In genomic region chr9:6827370-6827949, GRCh38 we compare ENCODE assay signal across 8 cellular contexts.
A peak's percentile ranks its signal among the peaks of the same experiment; 100 is the strongest.
DNase-seq lines count a peak whose midpoint lies in the region; ATAC-seq, FAIRE-seq and TF ChIP-seq lines count a peak whose summit lies in the region.

No MANE protein-coding gene starts in this region.

- H3K36me3 ChIP-seq in DND-41 (ENCODE audit: insufficient read depth, low read length) = peaks cover 12% of the 10 kb centered on the region; the same call in 1 of the 2 replicates
- H3K36me3 ChIP-seq in Panc1 (ENCODE audit: control insufficient read depth, insufficient read depth, low read length) = no peaks in the 10 kb centered on the region
- peaks cover 28% of the 10 kb centered on the region for H3K36me3 ChIP-seq in lower lobe of right lung

- ATAC-seq in DND-41 (ENCODE audit: insufficient read depth, low read depth) (peak; percentile 84), Panc1 (peak; percentile 62; the same call in 1 of the 2 replicates), lower lobe of right lung (no peak), HG03135 (IDR thresholded peaks at IDR 0.05; ENCODE audit: unreplicated experiment) (no peak)

- in situ Hi-C loops in Panc1 (cut with HindIII; ENCODE audit: low pct_unique_long_range_greater_than_20kb, low sequenced_read_pairs) = no loop called here

- DNase-seq in DND-41 (peak; percentile 51), HuH-7.5 (ENCODE audit: low spot score) (peak; percentile 27), Panc1 (ENCODE audit: low read depth, low spot score) (no peak), cardiac fibroblast (ENCODE audit: low read depth in 2 of 2) (peak; percentile 64 to 66), lower lobe of right lung (no peak), occipital lobe (lab: John Stamatoyannopoulos, UW) (no peak)

- CTCF ChIA-PET in Panc1 (lab: Charles Lee) = interaction anchor here (0.8 kb wide), 1 partner anchor 109 kb away, joined by 3 read pairs; no protein-coding TSS in a partner anchor

- H3K4me3 ChIP-seq in DND-41 (ENCODE audit: low read depth in 1 of 2, low read length in 2 of 2) (no peak overlapping the region), Panc1 (ENCODE audit: low read depth in 2 of 2, low read length in 2 of 2) (no peak overlapping the region), cardiac fibroblast (replicated peaks in 1 of 2; ENCODE audit: low read depth in 2 of 2, low read length in 2 of 2) (no peak overlapping the region), lower lobe of right lung (no peak overlapping the region)

- no peak overlapping the region for H3K9ac ChIP-seq in DND-41 (ENCODE audit: low read depth, low read length)

- peak; percentile 90 for FAIRE-seq in A204.1 (lab: Jason Lieb, UNC)

- no peak overlapping the region for H3K4me2 ChIP-seq in DND-41 (ENCODE audit: insufficient read depth, low read length)

- H3K9me3 ChIP-seq in DND-41 (ENCODE audit: insufficient read depth, low read length, severe bottlenecking) = no peaks in the 10 kb centered on the region
- H3K9me3 ChIP-seq in Panc1 (ENCODE audit: control insufficient read depth, insufficient read depth, low read depth, low read length) = no peaks in the 10 kb centered on the region
- no peaks in the 10 kb centered on the region for H3K9me3 ChIP-seq in lower lobe of right lung

- BruUV-seq in Panc1 (replicated peaks; lab: Mats Ljungman, UMichigan) = no TSS peak

- TF ChIP-seq CTCF in DND-41 (IDR thresholded peaks at IDR 0.05; ENCODE audit: borderline replicate concordance, extremely low read depth, low read length, poor library complexity, severe bottlenecking) = peak; percentile 74
- peak; percentile 31; the same call in 1 of the 2 replicates for TF ChIP-seq CTCF in Panc1 (IDR thresholded peaks at IDR 0.05)
- peak; percentile 52 for TF ChIP-seq CTCF in cardiac fibroblast (IDR thresholded peaks at IDR 0.05; ENCODE audit: low read depth, low read length)
- peak; percentile 42 for TF ChIP-seq CTCF in lower lobe of right lung (IDR thresholded peaks at IDR 0.05)

- intact Hi-C loops in Panc1 (cut with micrococcal nuclease; ENCODE audit: unreplicated experiment) = no loop called here
- intact Hi-C loops in lower lobe of right lung (cut with DNase I) = no loop called here

- H3K4me1 ChIP-seq in DND-41 (ENCODE audit: insufficient read depth, low read length) = no peaks in the 10 kb centered on the region
- no peaks in the 10 kb centered on the region for H3K4me1 ChIP-seq in Panc1 (ENCODE audit: control insufficient read depth, insufficient read depth, low read length)
- H3K4me1 ChIP-seq in lower lobe of right lung = no peaks in the 10 kb centered on the region

- no peaks in the 10 kb centered on the region for H4K20me1 ChIP-seq in DND-41 (ENCODE audit: insufficient read depth, low read length)

- no peaks in the 10 kb centered on the region for H3K27me3 ChIP-seq in DND-41 (ENCODE audit: insufficient read depth, low read length, poor library complexity)
- no peaks in the 10 kb centered on the region for H3K27me3 ChIP-seq in Panc1 (ENCODE audit: control insufficient read depth, insufficient read depth, low read length)
- no peaks in the 10 kb centered on the region for H3K27me3 ChIP-seq in lower lobe of right lung (ENCODE audit: low read depth)

- no peak overlapping the region for H2AFZ ChIP-seq in DND-41 (ENCODE audit: low read depth, low read length)

- POLR2A ChIA-PET in Panc1 (lab: Charles Lee) = no interaction called here

- H3K27ac ChIP-seq in DND-41 (ENCODE audit: low read length) (peak overlapping the region; percentile 48; the same call in 1 of the 2 replicates), Panc1 (ENCODE audit: low read length) (no peak overlapping the region), lower lobe of right lung (no peak overlapping the region)

- H3K79me2 ChIP-seq in DND-41 (ENCODE audit: insufficient read depth, low read length) = no peaks in the 10 kb centered on the region

Comparison
In these comparisons a context has a peak if more than half of its experiments do, and no peak if none do; other contexts are left out.
1. ATAC-seq: peak in DND-41 (single experiment) and Panc1 (single experiment); none in lower lobe of right lung (0 of 2) and HG03135 (single experiment).
2. DNase-seq: peak in DND-41 (single experiment), HuH-7.5 (single experiment) and cardiac fibroblast (2 of 2); none in Panc1 (single experiment), lower lobe of right lung (single experiment) and occipital lobe (single experiment).
3. Peak in every context shown above with its lines, with median percentiles within 50 percentile points of each other: CTCF ChIP-seq.